Comparison of ENCODE assay signal across 1 cellular context in the genomic region with DNA sequence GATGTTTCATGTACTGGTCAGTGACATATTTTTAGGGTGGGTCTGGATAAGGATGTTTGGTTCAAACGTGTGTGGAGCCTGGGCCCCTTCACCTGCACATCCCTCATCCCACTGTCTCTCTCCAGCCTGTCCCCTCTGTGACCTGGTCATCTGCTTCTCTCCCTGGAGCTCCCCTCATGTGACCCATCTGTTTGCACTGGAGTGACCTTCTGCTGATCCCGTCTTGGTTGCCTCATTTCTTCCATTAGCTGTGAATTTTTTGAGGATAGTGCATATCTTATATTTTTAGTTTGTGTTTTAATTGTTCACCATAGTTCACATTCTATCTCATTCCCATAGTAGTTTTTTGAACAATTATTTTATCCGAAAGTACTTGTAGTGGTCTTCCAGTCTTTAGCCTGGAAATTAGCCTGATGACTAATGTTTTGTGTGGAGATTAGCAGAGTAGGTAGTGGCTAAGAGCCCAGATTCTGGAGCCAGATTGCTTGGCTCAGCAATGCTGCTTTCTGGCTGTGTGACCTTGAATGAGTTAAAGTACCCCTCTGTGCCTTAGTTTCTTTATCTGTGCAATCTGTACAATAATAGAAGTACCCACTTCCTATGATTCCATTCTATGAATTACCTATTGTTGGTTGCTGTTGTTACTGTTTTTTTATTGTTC.
TF ChIP-seq lines count a peak whose summit lies in the region.

No MANE protein-coding gene starts in this region.

TF ChIP-seq in HEK293, 187 proteins besides CTCF, POLR2A, EP300 and RAD21 (continued from another document):
- TF ChIP-seq, protein P1, sequence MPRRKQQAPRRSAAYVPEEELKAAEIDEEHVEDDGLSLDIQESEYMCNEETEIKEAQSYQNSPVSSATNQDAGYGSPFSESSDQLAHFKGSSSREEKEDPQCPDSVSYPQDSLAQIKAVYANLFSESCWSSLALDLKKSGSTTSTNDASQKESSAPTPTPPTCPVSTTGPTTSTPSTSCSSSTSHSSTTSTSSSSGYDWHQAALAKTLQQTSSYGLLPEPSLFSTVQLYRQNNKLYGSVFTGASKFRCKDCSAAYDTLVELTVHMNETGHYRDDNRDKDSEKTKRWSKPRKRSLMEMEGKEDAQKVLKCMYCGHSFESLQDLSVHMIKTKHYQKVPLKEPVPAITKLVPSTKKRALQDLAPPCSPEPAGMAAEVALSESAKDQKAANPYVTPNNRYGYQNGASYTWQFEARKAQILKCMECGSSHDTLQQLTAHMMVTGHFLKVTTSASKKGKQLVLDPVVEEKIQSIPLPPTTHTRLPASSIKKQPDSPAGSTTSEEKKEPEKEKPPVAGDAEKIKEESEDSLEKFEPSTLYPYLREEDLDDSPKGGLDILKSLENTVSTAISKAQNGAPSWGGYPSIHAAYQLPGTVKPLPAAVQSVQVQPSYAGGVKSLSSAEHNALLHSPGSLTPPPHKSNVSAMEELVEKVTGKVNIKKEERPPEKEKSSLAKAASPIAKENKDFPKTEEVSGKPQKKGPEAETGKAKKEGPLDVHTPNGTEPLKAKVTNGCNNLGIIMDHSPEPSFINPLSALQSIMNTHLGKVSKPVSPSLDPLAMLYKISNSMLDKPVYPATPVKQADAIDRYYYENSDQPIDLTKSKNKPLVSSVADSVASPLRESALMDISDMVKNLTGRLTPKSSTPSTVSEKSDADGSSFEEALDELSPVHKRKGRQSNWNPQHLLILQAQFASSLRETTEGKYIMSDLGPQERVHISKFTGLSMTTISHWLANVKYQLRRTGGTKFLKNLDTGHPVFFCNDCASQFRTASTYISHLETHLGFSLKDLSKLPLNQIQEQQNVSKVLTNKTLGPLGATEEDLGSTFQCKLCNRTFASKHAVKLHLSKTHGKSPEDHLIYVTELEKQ (tag by site-specific recombination; IDR thresholded peaks at IDR 0.05; ENCODE audit: borderline replicate concordance), result no peak
- TF ChIP-seq ZNF146 (tag by site-specific recombination; IDR thresholded peaks at IDR 0.05) (no peak), ZNF585B (tag by site-specific recombination; IDR thresholded peaks at IDR 0.05) (no peak)
